In the genomic region with DNA sequence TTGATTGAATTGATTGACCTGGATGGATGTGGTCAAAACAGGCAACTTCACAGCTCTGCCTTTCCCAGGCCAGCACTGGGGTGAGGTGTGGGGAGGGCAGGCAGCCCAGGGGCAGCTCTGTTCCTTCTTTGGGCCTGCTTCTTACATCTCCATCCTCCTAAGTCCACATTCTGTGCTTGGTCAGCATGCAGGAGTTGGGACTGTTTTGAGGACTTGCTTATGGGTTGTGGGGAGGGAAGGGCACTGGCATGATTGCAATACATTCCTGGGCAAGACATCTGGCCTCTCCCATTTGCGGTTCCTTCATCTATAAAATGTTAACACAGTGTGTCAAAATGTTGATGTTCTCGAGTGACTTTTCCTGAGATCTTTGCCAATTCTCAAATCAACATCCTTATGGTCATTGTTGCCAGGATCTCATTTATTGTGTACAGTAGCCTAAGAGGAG, we compare ENCODE assay signal across 14 cellular contexts.
DNase-seq lines count a peak whose midpoint lies in the region; ATAC-seq and TF ChIP-seq lines count a peak whose summit lies in the region.
"Had no signal": no experiment of that assay in that cellular context is flagged by ENCODE, and none has a peak within 500 bp of the region (broad histone marks: within the 10 kb centered on the region; RNA-seq: fewer than 3 reads in every experiment).

No MANE protein-coding gene starts in this region.

- H3K9me3 ChIP-seq in right atrium auricular region (no peaks in the 10 kb centered on the region), thyroid gland (no peaks in the 10 kb centered on the region)
- H3K9me3 ChIP-seq: A549, thoracic aorta had no signal

- no peaks in the 10 kb centered on the region for H3K36me3 ChIP-seq in right atrium auricular region
- H3K36me3 ChIP-seq in thyroid gland: no peaks in the 10 kb centered on the region
- H3K36me3 ChIP-seq: thoracic aorta had no signal

- H3K36me3 Mint-ChIP-seq in activated CD8-positive, alpha-beta memory T cell treated with anti-CD3 and anti-CD28 coated beads, Interleukin-2, amount 10 ng/mL, durations not matched to agents 7 days and 5 days: peaks cover 30% of the 10 kb centered on the region
- H3K36me3 Mint-ChIP-seq in activated B cell treated with CpG ODN at 0.5 μM for 24 hours (ENCODE audit: low read depth): peaks cover 37% of the 10 kb centered on the region

- no peak overlapping the region for H3K27ac Mint-ChIP-seq in activated CD8-positive, alpha-beta memory T cell treated with anti-CD3 and anti-CD28 coated beads, Interleukin-2, amount 10 ng/mL, durations not matched to agents 7 days and 5 days
- H3K27ac Mint-ChIP-seq in activated B cell treated with CpG ODN at 0.5 μM for 24 hours: peak overlapping the region; percentile 87

- CTCF ChIA-PET in activated CD8-positive, alpha-beta memory T cell treated with anti-CD3 and anti-CD28 coated beads, Interleukin-2, amount 10 ng/mL, durations not matched to agents 7 days and 5 days (lab: Charles Lee): interaction anchor here (1.3 kb wide), 1 partner anchor 80 kb away, joined by 3 read pairs; no protein-coding TSS in a partner anchor
- CTCF ChIA-PET in activated B cell treated with CpG ODN at 0.5 μM for 24 hours (lab: Charles Lee): no interaction called here

- H3K4me1 ChIP-seq in right atrium auricular region (peaks cover 0 to 65% of the 10 kb centered on the region in 2 donors), thyroid gland (peaks cover 49 to 89% of the 10 kb centered on the region in 2 donors)
- H3K4me1 ChIP-seq: A549 had no signal

- POLR2A ChIA-PET in activated B cell treated with CpG ODN at 0.5 μM for 24 hours (lab: Charles Lee): interaction anchor here (0.6 to 4.3 kb wide), 7 partner anchors 11 to 231 kb away, joined by 3 to 33 read pairs (median 9); partner anchors contain the start of genes EIF4A2 and ST6GAL1

- intact Hi-C loops in activated B cell treated with CpG ODN at 0.5 μM for 24 hours (cut with micrococcal nuclease) (no loop called here), thyroid gland (cut with DNase I) (no loop called here)

- WGBS in thyroid gland, 2 donors: 23 to 33% methylated on average over 2 of the region's 2 CpGs

- no peak for ATAC-seq in activated CD8-positive, alpha-beta memory T cell treated with anti-CD3 and anti-CD28 coated beads, Interleukin-2, amount 10 ng/mL, durations not matched to agents 7 days and 5 days
- no peak for ATAC-seq in activated B cell treated with CpG ODN at 0.5 μM for 24 hours (ENCODE audit: low read depth)
- no peak for ATAC-seq in GM21737 (IDR thresholded peaks at IDR 0.05; ENCODE audit: unreplicated experiment)
- ATAC-seq: A549 had no signal

- H3K4me3 ChIP-seq in right atrium auricular region: no peak overlapping the region
- no peak overlapping the region for H3K4me3 ChIP-seq in thyroid gland (replicated peaks in 1 of 3)
- H3K4me3 ChIP-seq: A549, thoracic aorta had no signal

- peaks cover 49% of the 10 kb centered on the region for H3K4me1 Mint-ChIP-seq in activated CD8-positive, alpha-beta memory T cell treated with anti-CD3 and anti-CD28 coated beads, Interleukin-2, amount 10 ng/mL, durations not matched to agents 7 days and 5 days
- H3K4me1 Mint-ChIP-seq in activated B cell treated with CpG ODN at 0.5 μM for 24 hours: peaks cover 99% of the 10 kb centered on the region

- H3K9me3 Mint-ChIP-seq in activated CD8-positive, alpha-beta memory T cell treated with anti-CD3 and anti-CD28 coated beads, Interleukin-2, amount 10 ng/mL, durations not matched to agents 7 days and 5 days (ENCODE audit: low read depth): no peaks in the 10 kb centered on the region
- no peaks in the 10 kb centered on the region for H3K9me3 Mint-ChIP-seq in activated B cell treated with CpG ODN at 0.5 μM for 24 hours

- H3K27me3 Mint-ChIP-seq in activated CD8-positive, alpha-beta memory T cell treated with anti-CD3 and anti-CD28 coated beads, Interleukin-2, amount 10 ng/mL, durations not matched to agents 7 days and 5 days: no peaks in the 10 kb centered on the region
- H3K27me3 Mint-ChIP-seq in activated B cell treated with CpG ODN at 0.5 μM for 24 hours: no peaks in the 10 kb centered on the region

- H3K27ac ChIP-seq in right atrium auricular region: no peak overlapping the region
- H3K27ac ChIP-seq in thyroid gland: peak overlapping the region; percentile 15 to 75 (median 69)
- H3K27ac ChIP-seq: A549 had no signal

- H3K27me3 ChIP-seq in right atrium auricular region (no peaks in the 10 kb centered on the region), thyroid gland (no peaks in the 10 kb centered on the region)

- no peak for TF ChIP-seq POLR2A in thyroid gland (IDR thresholded peaks at IDR 0.05)

- DNase-seq in activated CD8-positive, alpha-beta memory T cell treated with anti-CD3 and anti-CD28 coated beads, Interleukin-2, amount 50 U/mL, for 48 hours: peak; percentile 37
- DNase-seq in activated CD8-positive, alpha-beta memory T cell treated with anti-CD3 and anti-CD28 coated beads, Interleukin-2, amount 10 ng/mL, durations not matched to agents 7 days and 5 days: no peak
- DNase-seq in activated B cell treated with CpG ODN at 0.5 μM for 24 hours: no peak
- peak; percentile 59 for DNase-seq in right atrium auricular region (ENCODE audit: low spot score)
- DNase-seq in thyroid gland: no peak
- DNase-seq in SHP77 (lab: John Stamatoyannopoulos, UW): no peak
- no peak for DNase-seq in 8988T
- DNase-seq: activated CD4-positive, CD25-positive, alpha-beta regulatory T cell treated with anti-CD3 and anti-CD28 coated beads, Interleukin-2, amount 50 U/mL, for 72 hours; amygdala; NCI-H2171; stimulated activated CD4-positive, alpha-beta T cell treated with anti-CD3 and anti-CD28 coated beads, Interleukin-4, amount 100 ng/mL, for 4 hours had no signal

- TF ChIP-seq CTCF in activated B cell treated with CpG ODN at 0.5 μM for 24 hours (IDR thresholded peaks at IDR 0.05): no peak
- TF ChIP-seq CTCF in right atrium auricular region (IDR thresholded peaks at IDR 0.05): no peak
- TF ChIP-seq CTCF in thyroid gland (IDR thresholded peaks at IDR 0.05): no peak

- H3K4me3 Mint-ChIP-seq in activated CD8-positive, alpha-beta memory T cell treated with anti-CD3 and anti-CD28 coated beads, Interleukin-2, amount 10 ng/mL, durations not matched to agents 7 days and 5 days: no peak overlapping the region
- peak overlapping the region; percentile 20 for H3K4me3 Mint-ChIP-seq in activated B cell treated with CpG ODN at 0.5 μM for 24 hours

Comparison
In these comparisons a context has a peak if more than half of its experiments do, and no peak if none do; other contexts are left out.
1. DNase-seq: peak in activated CD8-positive, alpha-beta memory T cell treated with anti-CD3 and anti-CD28 coated beads, Interleukin-2, amount 50 U/mL, for 48 hours (single experiment) and right atrium auricular region (single experiment); none in activated CD8-positive, alpha-beta memory T cell treated with anti-CD3 and anti-CD28 coated beads, Interleukin-2, amount 10 ng/mL, durations not matched to agents 7 days and 5 days (single experiment), activated B cell treated with CpG ODN at 0.5 μM for 24 hours (single experiment), thyroid gland (0 of 2), SHP77 (0 of 2) and 8988T (single experiment).
2. H3K27ac ChIP-seq: peak in thyroid gland (3 of 3); none in right atrium auricular region (0 of 2).